Comparison of ENCODE assay signal across 21 cellular contexts in genomic region chr3:13504161-13504831, GRCh38. TPM values are rescaled to one million over a fixed set of nuclear protein-coding genes. Genes with fewer than 3 reads are reported as not detected.
DNase-seq lines count a peak whose midpoint lies in the region; ATAC-seq and TF ChIP-seq lines count a peak whose summit lies in the region.
"Had no signal": no experiment of that assay in that cellular context is flagged by ENCODE, and none has a peak within 500 bp of the region (broad histone marks: within the 10 kb centered on the region; RNA-seq: fewer than 3 reads in every experiment).

No MANE protein-coding gene starts in this region.

- H3K4me1 Mint-ChIP-seq in stimulated activated memory B cell treated with anti-CD40 and anti-IgM and Interleukin-4, amounts not matched to agents 10 μg/mL and 1 μg/mL and 100 μg/mL, for 72 hours: no peaks in the 10 kb centered on the region
- H3K4me1 Mint-ChIP-seq: activated T-helper 17 cell treated with anti-CD3 and anti-CD28 coated beads, Interleukin-2, amount 50 U/mL, for 72 hours had no signal

- peaks cover 20% of the 10 kb centered on the region for H3K27me3 Mint-ChIP-seq in stimulated activated memory B cell treated with anti-CD40 and anti-IgM and Interleukin-4, amounts not matched to agents 10 μg/mL and 1 μg/mL and 100 μg/mL, for 72 hours
- H3K27me3 Mint-ChIP-seq: activated T-helper 17 cell treated with anti-CD3 and anti-CD28 coated beads, Interleukin-2, amount 50 U/mL, for 72 hours had no signal

- H3K36me3 Mint-ChIP-seq in stimulated activated memory B cell treated with anti-CD40 and anti-IgM and Interleukin-4, amounts not matched to agents 10 μg/mL and 1 μg/mL and 100 μg/mL, for 72 hours: no peaks in the 10 kb centered on the region

- no peak overlapping the region for H3K27ac Mint-ChIP-seq in stimulated activated memory B cell treated with anti-CD40 and anti-IgM and Interleukin-4, amounts not matched to agents 10 μg/mL and 1 μg/mL and 100 μg/mL, for 72 hours
- H3K27ac Mint-ChIP-seq: activated T-helper 17 cell treated with anti-CD3 and anti-CD28 coated beads, Interleukin-2, amount 50 U/mL, for 72 hours; T-helper 2 cell treated with Interferon-gamma antibody and Interleukin-4, amounts not matched to agents 5 μg/mL and 100 μg/mL, for 36 hours had no signal

- H3K4me3 ChIP-seq in left ventricle myocardium inferior (no peak overlapping the region), right cardiac atrium (ENCODE audit: low read length) (no peak overlapping the region), vagina (no peak overlapping the region)
- H3K4me3 ChIP-seq: colonic mucosa, gastroesophageal sphincter, SJSA1, thyroid gland had no signal

- H3K36me3 ChIP-seq in left ventricle myocardium inferior: peaks cover 18% of the 10 kb centered on the region
- no peaks in the 10 kb centered on the region for H3K36me3 ChIP-seq in vagina
- H3K36me3 ChIP-seq: colonic mucosa, SJSA1, thyroid gland had no signal

- 90% methylated on average over 23 of the region's 23 CpGs for WGBS in right cardiac atrium

- H3K27ac ChIP-seq in left ventricle myocardium inferior (replicated peaks) (no peak overlapping the region), right cardiac atrium (ENCODE audit: low read length) (no peak overlapping the region), vagina (peak overlapping the region; percentile 10)
- H3K27ac ChIP-seq: colonic mucosa, epithelial cell of prostate, gastroesophageal sphincter, SJSA1, thyroid gland had no signal

- TF ChIP-seq POLR2A in vagina (IDR thresholded peaks at IDR 0.05) (no peak), GM18505 (IDR thresholded peaks at IDR 0.05; ENCODE audit: borderline replicate concordance, extremely low read depth, insufficient read depth, insufficient read length) (no peak)

- no peaks in the 10 kb centered on the region for H3K9me3 Mint-ChIP-seq in stimulated activated memory B cell treated with anti-CD40 and anti-IgM and Interleukin-4, amounts not matched to agents 10 μg/mL and 1 μg/mL and 100 μg/mL, for 72 hours
- H3K9me3 Mint-ChIP-seq: activated T-helper 17 cell treated with anti-CD3 and anti-CD28 coated beads, Interleukin-2, amount 50 U/mL, for 72 hours; T-helper 2 cell treated with Interferon-gamma antibody and Interleukin-4, amounts not matched to agents 5 μg/mL and 100 μg/mL, for 36 hours had no signal

- DNase-seq in Right ventricle myocardium inferior (ENCODE audit: missing footprints) (peak; percentile 45), left ventricle myocardium inferior (no peak), T1000 (lab: John Stamatoyannopoulos, UW) (peak; percentile 94), right cardiac atrium (peak in 2 of 3 donors; percentile 29 to 44), vagina (ENCODE audit: extremely low spot score in 2 of 2) (no peak)
- DNase-seq: 8988T; activated CD4-positive, alpha-beta T cell treated with anti-CD3 and anti-CD28 coated beads for 1 hour; C1 segment of cervical spinal cord; colonic mucosa; HCEC 1CT; NCI-H345; small intestine; thyroid gland had no signal

- H3K4me3 Mint-ChIP-seq in stimulated activated memory B cell treated with anti-CD40 and anti-IgM and Interleukin-4, amounts not matched to agents 10 μg/mL and 1 μg/mL and 100 μg/mL, for 72 hours: no peak overlapping the region
- H3K4me3 Mint-ChIP-seq: activated T-helper 17 cell treated with anti-CD3 and anti-CD28 coated beads, Interleukin-2, amount 50 U/mL, for 72 hours; T-helper 2 cell treated with Interferon-gamma antibody and Interleukin-4, amounts not matched to agents 5 μg/mL and 100 μg/mL, for 36 hours had no signal

- H3K9me3 ChIP-seq in left ventricle myocardium inferior (replicated peaks): no peaks in the 10 kb centered on the region
- H3K9me3 ChIP-seq in right cardiac atrium (ENCODE audit: control insufficient read depth, low read length): no peaks in the 10 kb centered on the region
- no peaks in the 10 kb centered on the region for H3K9me3 ChIP-seq in vagina
- H3K9me3 ChIP-seq: colonic mucosa, gastroesophageal sphincter, SJSA1, thyroid gland had no signal

- intact Hi-C loops in Right ventricle myocardium inferior (cut with DNase I): loop anchor here (5.0 kb wide), 1 partner anchor 43 kb away; the partner anchor contains the start of gene FBLN2
- intact Hi-C loops in left ventricle myocardium inferior (cut with micrococcal nuclease): no loop called here
- intact Hi-C loops in right cardiac atrium (cut with DNase I): no loop called here
- intact Hi-C loops in vagina (cut with DNase I): no loop called here

- H3K27me3 ChIP-seq in left ventricle myocardium inferior (ENCODE audit: low read depth): no peaks in the 10 kb centered on the region
- H3K27me3 ChIP-seq in right cardiac atrium (ENCODE audit: control insufficient read depth, insufficient read depth): no peaks in the 10 kb centered on the region
- no peaks in the 10 kb centered on the region for H3K27me3 ChIP-seq in vagina
- H3K27me3 ChIP-seq: colonic mucosa, gastroesophageal sphincter, SJSA1, thyroid gland had no signal

- H3K4me1 ChIP-seq in left ventricle myocardium inferior: peaks cover 11% of the 10 kb centered on the region
- H3K4me1 ChIP-seq in right cardiac atrium (ENCODE audit: control insufficient read depth, insufficient read depth, low read length): no peaks in the 10 kb centered on the region
- H3K4me1 ChIP-seq in vagina: peaks cover 25% of the 10 kb centered on the region
- H3K4me1 ChIP-seq: colonic mucosa, thyroid gland had no signal

- TF ChIP-seq CTCF in left ventricle myocardium inferior (IDR thresholded peaks at IDR 0.05; ENCODE audit: borderline replicate concordance) (no peak), vagina (IDR thresholded peaks at IDR 0.05) (no peak)

- no peak for ATAC-seq in Right ventricle myocardium inferior
- ATAC-seq in right cardiac atrium: no peak
- no peak for ATAC-seq in stimulated activated memory B cell treated with anti-CD40 and anti-IgM and Interleukin-4, amounts not matched to agents 10 μg/mL and 1 μg/mL and 100 μg/mL, for 72 hours
- no peak for ATAC-seq in HG03342 (IDR thresholded peaks at IDR 0.05; ENCODE audit: unreplicated experiment)
- no peak for ATAC-seq in GM18505 (IDR thresholded peaks at IDR 0.05; ENCODE audit: unreplicated experiment)
- ATAC-seq: activated T-helper 17 cell treated with anti-CD3 and anti-CD28 coated beads, Interleukin-2, amount 50 U/mL, for 72 hours; gastroesophageal sphincter had no signal

RNA-seq across cellular contexts. Expression of gene HDAC11, which starts 24.2 kb away (rescaled TPM):
- total RNA-seq in Right ventricle myocardium inferior (37.5 TPM), left ventricle myocardium inferior (34.3 TPM), right cardiac atrium (10 to 100 TPM; 35.2 to 43.2 (median 40.0) TPM), vagina (12.0 TPM)
- polyA plus RNA-seq in right cardiac atrium: 51.3 TPM

RNA-seq across cellular contexts. Expression of gene FBLN2, which starts 44.6 kb away (rescaled TPM):
- total RNA-seq in Right ventricle myocardium inferior (81.1 TPM), left ventricle myocardium inferior (56.7 TPM), right cardiac atrium (100 to 1,000 TPM; 165 to 323 (median 258) TPM), vagina (94.3 TPM)
- polyA plus RNA-seq in right cardiac atrium: 124 TPM

Comparison
In these comparisons a context has a peak if more than half of its experiments do, and no peak if none do; other contexts are left out.
1. DNase-seq: peak in Right ventricle myocardium inferior (single experiment), T1000 (single experiment) and right cardiac atrium (2 of 3); none in left ventricle myocardium inferior (single experiment) and vagina (0 of 2).